ENCODE assay signal across 22 cellular contexts in the genomic region with DNA sequence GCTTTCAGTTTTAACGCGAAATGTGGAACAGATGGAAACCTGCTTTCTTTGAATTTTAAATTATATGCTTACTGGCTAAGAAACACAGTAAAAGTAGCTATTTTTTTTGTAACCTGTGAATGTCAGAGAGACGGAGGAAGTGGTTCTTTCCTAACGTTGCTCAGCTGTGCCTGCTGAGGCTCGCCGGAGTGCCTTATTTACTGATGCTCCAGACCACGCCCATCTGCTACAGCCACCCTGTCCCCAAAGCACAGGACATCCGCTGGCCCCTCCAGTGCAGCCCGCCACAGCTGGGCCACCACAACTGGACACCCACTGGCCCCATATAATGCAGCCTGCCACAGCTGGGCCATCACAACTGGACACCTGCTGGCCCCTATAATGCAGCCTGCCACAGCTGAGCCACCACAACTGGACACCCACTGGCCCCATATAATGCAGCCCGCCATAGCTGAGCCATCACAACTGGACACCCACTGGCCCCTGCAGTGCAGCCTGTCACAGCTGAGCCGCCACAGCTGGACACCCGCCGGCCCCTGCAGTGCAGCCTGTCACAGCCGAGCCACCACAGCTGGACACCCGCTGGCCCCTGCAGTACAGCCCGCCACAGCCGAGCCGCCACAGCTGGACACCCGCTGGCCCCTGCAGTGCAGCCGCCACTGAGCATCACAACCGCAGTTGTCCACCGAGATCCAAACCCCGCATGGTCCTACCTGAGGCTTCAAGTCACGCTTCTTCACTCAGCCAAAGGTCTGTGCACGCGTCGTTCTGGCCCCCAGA.
DNase-seq lines count a peak whose midpoint lies in the region; FAIRE-seq and TF ChIP-seq lines count a peak whose summit lies in the region.
"Had no signal": no experiment of that assay in that cellular context is flagged by ENCODE, and none has a peak within 500 bp of the region (broad histone marks: within the 10 kb centered on the region; RNA-seq: fewer than 3 reads in every experiment).

No MANE protein-coding gene starts in this region.

- H3K9me3 Mint-ChIP-seq in CD14-positive monocyte (peaks cover 0 to 2% (median 1%) of the 10 kb centered on the region in 7 donors), chondrocyte (ENCODE audit: low read depth) (no peaks in the 10 kb centered on the region)
- H3K9me3 Mint-ChIP-seq: activated CD4-positive, alpha-beta T cell treated with anti-CD3 and anti-CD28 coated beads, Interleukin-2, amount 10 ng/mL, durations not matched to agents 24 days and 14 days; activated T-cell treated with anti-CD3 and anti-CD28 coated beads, Interleukin-2, amount 50 U/mL, for 24 hours; natural killer cell treated with Interleukin-12 subunit alpha and Interleukin-12 subunit beta and Interleukin-15 and Interleukin-18, amount 100 ng/mL, for 72 hours had no signal

- H3K79me1 ChIP-seq in neuronal stem cell (ENCODE audit: low read depth, low read length) = no peaks in the 10 kb centered on the region

- peak; percentile 16 for DNase-seq in CD14-positive monocyte (ENCODE audit: low spot score)
- peak; percentile 74 for DNase-seq in chondrocyte (ENCODE audit: low spot score)
- no peak for DNase-seq in neuronal stem cell (ENCODE audit: low spot score)
- no peak for DNase-seq in HuH-7.5 (ENCODE audit: low spot score)
- no peak for DNase-seq in urothelium cell line (ENCODE audit: low spot score)
- DNase-seq in GF-D8 (lab: John Stamatoyannopoulos, UW) = no peak
- no peak for DNase-seq in ascending aorta (ENCODE audit: low spot score in 2 of 2)
- DNase-seq: activated CD4-positive, alpha-beta T cell treated with anti-CD3 and anti-CD28 coated beads, Interleukin-2, amount 10 ng/mL, durations not matched to agents 24 days and 14 days; activated T-cell treated with anti-CD3 and anti-CD28 coated beads, Interleukin-2, amount 50 U/mL, for 24 hours; body of pancreas; Calu3; NCI-H1105; NCI-H1930; NCI-H526; stimulated activated CD4-positive, alpha-beta T cell treated with anti-CD3 and anti-CD28 coated beads, Interleukin-4, amount 100 ng/mL, for 4 hours; T-helper 9 cell had no signal

- H2AFZ ChIP-seq in neuronal stem cell (ENCODE audit: low read length) = no peak overlapping the region

- H3K4me2 ChIP-seq in neuronal stem cell (ENCODE audit: insufficient read depth, low read length, poor library complexity, severe bottlenecking) = no peak overlapping the region

- H3K4me3 ChIP-seq in neuronal stem cell (ENCODE audit: low read length in 2 of 2) (no peak overlapping the region), ascending aorta (no peak overlapping the region)
- H3K4me3 ChIP-seq: body of pancreas had no signal

- H4K91ac ChIP-seq in neuronal stem cell (ENCODE audit: low read depth, low read length, poor library complexity) = no peak overlapping the region

- H3K36me3 Mint-ChIP-seq in CD14-positive monocyte (no peaks in the 10 kb centered on the region), chondrocyte (ENCODE audit: low read depth) (peaks cover 2% of the 10 kb centered on the region)
- H3K36me3 Mint-ChIP-seq: natural killer cell treated with Interleukin-12 subunit alpha and Interleukin-12 subunit beta and Interleukin-15 and Interleukin-18, amount 100 ng/mL, for 72 hours had no signal

- peaks cover 3 to 11% (median 5%) of the 10 kb centered on the region in 3 donors for H3K27me3 Mint-ChIP-seq in CD14-positive monocyte (ENCODE audit: low read depth in 3 of 3)
- peaks cover 11% of the 10 kb centered on the region for H3K27me3 Mint-ChIP-seq in chondrocyte (ENCODE audit: low read depth)

- H3K27me3 ChIP-seq in neuronal stem cell (ENCODE audit: control insufficient read depth in 3 of 3, insufficient read depth in 3 of 3, low read depth in 1 of 3, low read length in 3 of 3) (no peaks in the 10 kb centered on the region), ascending aorta (no peaks in the 10 kb centered on the region)
- H3K27me3 ChIP-seq: body of pancreas had no signal

- H3K4ac ChIP-seq in neuronal stem cell (ENCODE audit: low read length) = no peak overlapping the region

- no peak overlapping the region for H3K9ac ChIP-seq in neuronal stem cell (ENCODE audit: low read depth, low read length, poor library complexity)

- H3K18ac ChIP-seq in neuronal stem cell (ENCODE audit: low read length) = peak overlapping the region; percentile 88

- no CpG with 5 or more reads among the region's 27 CpGs for WGBS in neuronal stem cell (ENCODE audit: extremely low coverage in 2 of 2, insufficient read length in 2 of 2, insufficient replicate concordance in 1 of 2), 2 donors

- peak overlapping the region; percentile 59 for H2BK5ac ChIP-seq in neuronal stem cell (ENCODE audit: low read length)

- H4K8ac ChIP-seq in neuronal stem cell (ENCODE audit: low read depth, low read length) = peak overlapping the region; percentile 87

- peaks cover 4 to 17% of the 10 kb centered on the region in 2 donors for H3K4me1 ChIP-seq in neuronal stem cell (ENCODE audit: control insufficient read depth in 2 of 2, insufficient read depth in 1 of 2, low read depth in 1 of 2, low read length in 2 of 2)
- no peaks in the 10 kb centered on the region for H3K4me1 ChIP-seq in ascending aorta
- H3K4me1 ChIP-seq: body of pancreas had no signal

- H2BK15ac ChIP-seq in neuronal stem cell (ENCODE audit: low read length) = no peak overlapping the region

- H3K36me3 ChIP-seq in KOPT-K1 (ENCODE audit: insufficient read depth, low read length) (no peaks in the 10 kb centered on the region), neuronal stem cell (replicated peaks in 1 of 2; ENCODE audit: control insufficient read depth in 2 of 2, insufficient read depth in 2 of 2, low read length in 2 of 2) (no peaks in the 10 kb centered on the region), ascending aorta (no peaks in the 10 kb centered on the region)

- H3K14ac ChIP-seq in neuronal stem cell (ENCODE audit: low read length) = peak overlapping the region; percentile 94

- H3K23ac ChIP-seq in neuronal stem cell (ENCODE audit: low read depth, low read length, poor library complexity) = peak overlapping the region; percentile 50

- FAIRE-seq in urothelium cell line (lab: Jason Lieb, UNC) = no peak
- FAIRE-seq: HepG2 had no signal

- peak overlapping the region; percentile 65 for H2AK5ac ChIP-seq in neuronal stem cell (ENCODE audit: low read depth, low read length)

- H2BK120ac ChIP-seq in neuronal stem cell (ENCODE audit: low read depth, low read length) = no peak overlapping the region

- H3K4me1 Mint-ChIP-seq in CD14-positive monocyte (no peaks in the 10 kb centered on the region), chondrocyte (ENCODE audit: low read depth) (peaks cover 19% of the 10 kb centered on the region)

- peak overlapping the region; percentile 60 for H2BK12ac ChIP-seq in neuronal stem cell (ENCODE audit: low read length)

- H3K4me3 Mint-ChIP-seq in CD14-positive monocyte = no peak overlapping the region
- H3K4me3 Mint-ChIP-seq in chondrocyte (ENCODE audit: unreplicated experiment) = no peak overlapping the region
- H3K4me3 Mint-ChIP-seq: activated CD4-positive, alpha-beta T cell treated with anti-CD3 and anti-CD28 coated beads, Interleukin-2, amount 10 ng/mL, durations not matched to agents 24 days and 14 days; activated T-cell treated with anti-CD3 and anti-CD28 coated beads, Interleukin-2, amount 50 U/mL, for 24 hours; natural killer cell treated with Interleukin-12 subunit alpha and Interleukin-12 subunit beta and Interleukin-15 and Interleukin-18, amount 100 ng/mL, for 72 hours; stimulated activated memory B cell treated with anti-CD40 and anti-IgM and Interleukin-4, amounts not matched to agents 10 μg/mL and 1 μg/mL and 100 μg/mL, for 72 hours had no signal

- H3K27ac Mint-ChIP-seq in CD14-positive monocyte (no peak overlapping the region), chondrocyte (ENCODE audit: unreplicated experiment) (no peak overlapping the region)
- H3K27ac Mint-ChIP-seq: activated CD4-positive, alpha-beta T cell treated with anti-CD3 and anti-CD28 coated beads, Interleukin-2, amount 10 ng/mL, durations not matched to agents 24 days and 14 days; activated T-cell treated with anti-CD3 and anti-CD28 coated beads, Interleukin-2, amount 50 U/mL, for 24 hours; natural killer cell treated with Interleukin-12 subunit alpha and Interleukin-12 subunit beta and Interleukin-15 and Interleukin-18, amount 100 ng/mL, for 72 hours; stimulated activated memory B cell treated with anti-CD40 and anti-IgM and Interleukin-4, amounts not matched to agents 10 μg/mL and 1 μg/mL and 100 μg/mL, for 72 hours had no signal

- TF ChIP-seq CTCF in CD14-positive monocyte (IDR thresholded peaks at IDR 0.05) (no peak), chondrocyte (IDR thresholded peaks at IDR 0.05) (no peak), ascending aorta (IDR thresholded peaks at IDR 0.05) (no peak)

- H3K27ac ChIP-seq in KOPT-K1 (ENCODE audit: low read depth, low read length, poor library complexity, severe bottlenecking) = peak overlapping the region; percentile 54
- H3K27ac ChIP-seq in neuronal stem cell (replicated peaks; ENCODE audit: low read length) = no peak overlapping the region
- H3K27ac ChIP-seq in ascending aorta = no peak overlapping the region
- H3K27ac ChIP-seq: body of pancreas, epithelial cell of prostate, VCaP had no signal

- intact Hi-C loops in CD14-positive monocyte (cut with micrococcal nuclease) (no loop called here), ascending aorta (cut with DNase I) (no loop called here)

- H3K9me3 ChIP-seq in KOPT-K1 (ENCODE audit: insufficient read depth, low read length, poor library complexity, severe bottlenecking) = no peaks in the 10 kb centered on the region
- H3K9me3 ChIP-seq in neuronal stem cell (replicated peaks in 1 of 2; ENCODE audit: control insufficient read depth in 2 of 2, insufficient read depth in 1 of 2, low read depth in 1 of 2, low read length in 2 of 2) = no peaks in the 10 kb centered on the region
- no peaks in the 10 kb centered on the region for H3K9me3 ChIP-seq in ascending aorta
- H3K9me3 ChIP-seq: body of pancreas had no signal

Comparison
In these comparisons a context has a peak if more than half of its experiments do, and no peak if none do; other contexts are left out.
1. DNase-seq: peak in CD14-positive monocyte (single experiment) and chondrocyte (single experiment); none in neuronal stem cell (single experiment), HuH-7.5 (single experiment), urothelium cell line (single experiment), GF-D8 (single experiment) and ascending aorta (0 of 2).